In genomic region chr7:28958946-28959417, GRCh38 we compare ENCODE assay signal across 11 cellular contexts. TPM values are rescaled to one million over a fixed set of nuclear protein-coding genes. Genes with fewer than 3 reads are reported as not detected.
A peak's percentile ranks its signal among the peaks of the same experiment; 100 is the strongest.
DNase-seq lines count a peak whose midpoint lies in the region; ATAC-seq and TF ChIP-seq lines count a peak whose summit lies in the region.
"Had no signal": no experiment of that assay in that cellular context is flagged by ENCODE, and none has a peak within 500 bp of the region (broad histone marks: within the 10 kb centered on the region; RNA-seq: fewer than 3 reads in every experiment).

No MANE protein-coding gene starts in this region.

- no peak overlapping the region for H3K18ac ChIP-seq in neuronal stem cell (ENCODE audit: low read length)

- H3K4ac ChIP-seq in neuronal stem cell (ENCODE audit: low read length): no peak overlapping the region

- no peak overlapping the region for H3K14ac ChIP-seq in neuronal stem cell (ENCODE audit: low read length)

- no peaks in the 10 kb centered on the region for H3K9me3 ChIP-seq in left ventricle myocardium inferior (replicated peaks)
- no peaks in the 10 kb centered on the region for H3K9me3 ChIP-seq in esophagus squamous epithelium
- H3K9me3 ChIP-seq in neuronal stem cell (replicated peaks in 1 of 2; ENCODE audit: control insufficient read depth in 2 of 2, insufficient read depth in 1 of 2, low read depth in 1 of 2, low read length in 2 of 2): peaks cover 0 to 35% of the 10 kb centered on the region in 2 donors
- H3K9me3 ChIP-seq in upper lobe of right lung: no peaks in the 10 kb centered on the region

- peak overlapping the region; percentile 92 for H3K4me2 ChIP-seq in neuronal stem cell (ENCODE audit: insufficient read depth, low read length, poor library complexity, severe bottlenecking)
- H3K4me2 ChIP-seq: PC-9 had no signal

- H3K23ac ChIP-seq in neuronal stem cell (ENCODE audit: low read depth, low read length, poor library complexity): no peak overlapping the region

- no peak overlapping the region for H3K9ac ChIP-seq in neuronal stem cell (ENCODE audit: low read depth, low read length, poor library complexity)

- peaks cover 5% of the 10 kb centered on the region for H3K79me1 ChIP-seq in neuronal stem cell (ENCODE audit: low read depth, low read length)

- no peaks in the 10 kb centered on the region for H3K27me3 ChIP-seq in left ventricle myocardium inferior (ENCODE audit: low read depth)
- H3K27me3 ChIP-seq in esophagus squamous epithelium: peaks cover 0 to 42% (median 0%) of the 10 kb centered on the region in 4 donors
- H3K27me3 ChIP-seq in neuronal stem cell (ENCODE audit: control insufficient read depth in 3 of 3, insufficient read depth in 3 of 3, low read depth in 1 of 3, low read length in 3 of 3): peaks cover 6 to 28% (median 22%) of the 10 kb centered on the region in 3 experiments
- peaks cover 26% of the 10 kb centered on the region for H3K27me3 ChIP-seq in upper lobe of right lung

- H3K4me3 ChIP-seq in left ventricle myocardium inferior (peak overlapping the region; percentile 72), esophagus squamous epithelium (peak overlapping the region; percentile 47 to 73 (median 61)), neuronal stem cell (ENCODE audit: low read length in 2 of 2) (peak overlapping the region in 1 of 2 donors; percentile 85), upper lobe of right lung (peak overlapping the region; percentile 54)
- H3K4me3 ChIP-seq: PC-9 had no signal

- intact Hi-C loops in left ventricle myocardium inferior (cut with micrococcal nuclease) (loop anchor here (10.0 kb wide), 1 partner anchor 146 kb away; no protein-coding TSS in a partner anchor), Right ventricle myocardium superior (cut with DNase I) (loop anchor here (5.0 to 10.0 kb wide), 2 partner anchors 37 to 146 kb away; no protein-coding TSS in a partner anchor), esophagus squamous epithelium (cut with DNase I) (loop anchor here (10.0 kb wide), 1 partner anchor 146 kb away; no protein-coding TSS in a partner anchor), upper lobe of right lung (cut with DNase I) (loop anchor here (10.0 kb wide), 1 partner anchor 146 kb away; no protein-coding TSS in a partner anchor)

- no peak overlapping the region for H2AK5ac ChIP-seq in neuronal stem cell (ENCODE audit: low read depth, low read length)

- H4K91ac ChIP-seq in neuronal stem cell (ENCODE audit: low read depth, low read length, poor library complexity): no peak overlapping the region

- H3K4me1 ChIP-seq in left ventricle myocardium inferior (peaks cover 50% of the 10 kb centered on the region), esophagus squamous epithelium (peaks cover 24 to 73% (median 45%) of the 10 kb centered on the region in 3 donors), neuronal stem cell (ENCODE audit: control insufficient read depth in 2 of 2, insufficient read depth in 1 of 2, low read depth in 1 of 2, low read length in 2 of 2) (peaks cover 0 to 18% of the 10 kb centered on the region in 2 donors), upper lobe of right lung (peaks cover 46% of the 10 kb centered on the region)

- H3K27ac ChIP-seq in left ventricle myocardium inferior (replicated peaks) (peak overlapping the region; percentile 78), esophagus squamous epithelium (peak overlapping the region; percentile 84 to 91 (median 88)), neuronal stem cell (replicated peaks; ENCODE audit: low read length) (no peak overlapping the region), upper lobe of right lung (peak overlapping the region; percentile 49)
- H3K27ac ChIP-seq: PC-9 had no signal

- H2BK120ac ChIP-seq in neuronal stem cell (ENCODE audit: low read depth, low read length): no peak overlapping the region

- H4K8ac ChIP-seq in neuronal stem cell (ENCODE audit: low read depth, low read length): no peak overlapping the region

- 26 to 31% methylated on average over 6 to 9 of the region's 9 CpGs for WGBS in esophagus squamous epithelium, 2 donors
- no CpG with 5 or more reads among the region's 9 CpGs for WGBS in neuronal stem cell (ENCODE audit: extremely low coverage in 2 of 2, insufficient read length in 2 of 2, insufficient replicate concordance in 1 of 2), 2 donors

- H2BK12ac ChIP-seq in neuronal stem cell (ENCODE audit: low read length): no peak overlapping the region

- no peak overlapping the region for H2BK5ac ChIP-seq in neuronal stem cell (ENCODE audit: low read length)

- H2AFZ ChIP-seq in neuronal stem cell (ENCODE audit: low read length): no peak overlapping the region
- H2AFZ ChIP-seq: PC-9 had no signal

- no peak for ATAC-seq in Right ventricle myocardium superior (ENCODE audit: poor library complexity)
- no peak for ATAC-seq in upper lobe of right lung

- no peaks in the 10 kb centered on the region for H3K36me3 ChIP-seq in left ventricle myocardium inferior
- H3K36me3 ChIP-seq in esophagus squamous epithelium: no peaks in the 10 kb centered on the region
- H3K36me3 ChIP-seq in neuronal stem cell (replicated peaks in 1 of 2; ENCODE audit: control insufficient read depth in 2 of 2, insufficient read depth in 2 of 2, low read length in 2 of 2): no peaks in the 10 kb centered on the region
- H3K36me3 ChIP-seq in upper lobe of right lung: no peaks in the 10 kb centered on the region

- DNase-seq in left ventricle myocardium inferior: no peak
- no peak for DNase-seq in Right ventricle myocardium superior
- no peak for DNase-seq in esophagus squamous epithelium (lab: John Stamatoyannopoulos, UW)
- no peak for DNase-seq in neuronal stem cell (ENCODE audit: low spot score)
- DNase-seq in upper lobe of right lung: no peak
- no peak for DNase-seq in cerebellar cortex (ENCODE audit: low spot score)
- DNase-seq in NCI-H526 (lab: John Stamatoyannopoulos, UW): no peak
- DNase-seq in NAMALWA (ENCODE audit: low spot score): no peak
- DNase-seq: stimulated activated CD4-positive, alpha-beta T cell treated with anti-CD3 and anti-CD28 coated beads, Interleukin-12 subunit alpha, Interleukin-12 subunit beta, amount 100 ng/mL, for 4 hours; T-helper 9 cell had no signal

- TF ChIP-seq POLR2A in esophagus squamous epithelium (IDR thresholded peaks at IDR 0.05): no peak

- TF ChIP-seq CTCF in left ventricle myocardium inferior (IDR thresholded peaks at IDR 0.05; ENCODE audit: borderline replicate concordance): no peak
- TF ChIP-seq CTCF in esophagus squamous epithelium (IDR thresholded peaks at IDR 0.05): no peak
- no peak for TF ChIP-seq CTCF in upper lobe of right lung (IDR thresholded peaks at IDR 0.05)

- H2BK15ac ChIP-seq in neuronal stem cell (ENCODE audit: low read length): peak overlapping the region; percentile 64

RNA-seq across cellular contexts. Expression of gene TRIL, which starts 0.9 kb away (rescaled TPM):
- total RNA-seq in left ventricle myocardium inferior (1.9 TPM), Right ventricle myocardium superior (2.3 TPM), esophagus squamous epithelium (1 to 10 TPM; 1.4 to 6.5 (median 2.1) TPM), upper lobe of right lung (6.5 TPM)
- 5.0 TPM for polyA plus RNA-seq in neuronal stem cell (2013, experiment 1 of 2)
- 5.2 TPM for polyA plus RNA-seq in neuronal stem cell (2013, experiment 2 of 2)
- total RNA-seq: PC-9 had no signal
